Comparison of ENCODE assay signal across 8 cellular contexts in the genomic region with DNA sequence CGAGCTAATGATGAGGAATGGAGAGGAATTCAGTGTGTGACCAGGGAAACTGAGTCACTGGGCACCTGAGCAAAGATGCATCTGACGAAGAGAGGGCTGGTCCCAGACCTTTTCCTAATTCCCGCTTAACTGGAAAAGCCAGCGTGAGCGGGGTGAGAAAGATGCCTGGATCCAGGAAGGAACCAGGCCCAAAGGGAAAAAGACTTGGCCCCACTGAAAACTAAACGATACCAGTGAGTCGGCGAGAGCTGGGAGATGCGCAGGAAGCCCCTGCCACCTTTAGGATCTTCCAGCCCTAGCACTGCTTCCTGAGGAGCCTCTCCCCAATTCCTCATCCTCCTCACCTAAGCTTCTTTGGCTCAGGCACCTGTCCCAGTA. TPM values are rescaled to one million over a fixed set of nuclear protein-coding genes. Genes with fewer than 3 reads are reported as not detected.
A peak's percentile ranks its signal among the peaks of the same experiment; 100 is the strongest.
DNase-seq lines count a peak whose midpoint lies in the region; ATAC-seq lines count a peak whose summit lies in the region.

No MANE protein-coding gene starts in this region.

- no peak overlapping the region for H3K9ac ChIP-seq in HUES48 (ENCODE audit: low read depth, low read length)

- no peaks in the 10 kb centered on the region for H3K9me3 ChIP-seq in HUES48 (ENCODE audit: control insufficient read depth, insufficient read depth, low read length)
- H3K9me3 ChIP-seq in iPS-18c (ENCODE audit: control insufficient read depth, insufficient read depth, low read length) = no peaks in the 10 kb centered on the region

- peaks cover 11% of the 10 kb centered on the region; the same call in 1 of the 2 replicates for H3K4me1 ChIP-seq in HUES48 (ENCODE audit: control insufficient read depth, insufficient read depth, low read length)

- peak overlapping the region; percentile 42 for H3K27ac Mint-ChIP-seq in activated naive CD8-positive, alpha-beta T cell treated with anti-CD3 and anti-CD28 coated beads for 36 hours
- peak overlapping the region; percentile 96 for H3K27ac Mint-ChIP-seq in stimulated activated effector memory CD8-positive, alpha-beta T cell treated with anti-CD3 and anti-CD28 coated beads, Interleukin-12 subunit alpha, Interleukin-12 subunit beta, amount 100 ng/mL, for 72 hours

- peaks cover 23% of the 10 kb centered on the region for H3K4me1 Mint-ChIP-seq in activated naive CD8-positive, alpha-beta T cell treated with anti-CD3 and anti-CD28 coated beads for 36 hours
- H3K4me1 Mint-ChIP-seq in stimulated activated effector memory CD8-positive, alpha-beta T cell treated with anti-CD3 and anti-CD28 coated beads, Interleukin-12 subunit alpha, Interleukin-12 subunit beta, amount 100 ng/mL, for 72 hours = peaks cover 43% of the 10 kb centered on the region

- no peaks in the 10 kb centered on the region for H3K27me3 ChIP-seq in HUES48 (ENCODE audit: control insufficient read depth, insufficient read depth, low read length)

- H3K4me3 Mint-ChIP-seq in activated naive CD8-positive, alpha-beta T cell treated with anti-CD3 and anti-CD28 coated beads for 36 hours = peak overlapping the region; percentile 95
- peak overlapping the region; percentile 94 for H3K4me3 Mint-ChIP-seq in stimulated activated effector memory CD8-positive, alpha-beta T cell treated with anti-CD3 and anti-CD28 coated beads, Interleukin-12 subunit alpha, Interleukin-12 subunit beta, amount 100 ng/mL, for 72 hours

- ATAC-seq in stimulated activated effector memory CD8-positive, alpha-beta T cell treated with anti-CD3 and anti-CD28 coated beads, Interleukin-12 subunit alpha, Interleukin-12 subunit beta, amount 100 ng/mL, for 72 hours = no peak

- H3K27ac ChIP-seq in HUES48 (ENCODE audit: low read depth, low read length) = no peak overlapping the region

- H3K9me3 Mint-ChIP-seq in activated naive CD8-positive, alpha-beta T cell treated with anti-CD3 and anti-CD28 coated beads for 36 hours = no peaks in the 10 kb centered on the region
- H3K9me3 Mint-ChIP-seq in stimulated activated effector memory CD8-positive, alpha-beta T cell treated with anti-CD3 and anti-CD28 coated beads, Interleukin-12 subunit alpha, Interleukin-12 subunit beta, amount 100 ng/mL, for 72 hours = no peaks in the 10 kb centered on the region

- peak overlapping the region; percentile 50 for H3K4me3 ChIP-seq in HUES48 (ENCODE audit: low read depth, low read length)
- peak overlapping the region; percentile 39; the same call in 1 of the 2 replicates for H3K4me3 ChIP-seq in iPS-18c (ENCODE audit: insufficient read depth, low read depth, low read length)

- peaks cover 47% of the 10 kb centered on the region for H3K36me3 ChIP-seq in HUES48 (ENCODE audit: control insufficient read depth, insufficient read depth, low read length)

- no peak for DNase-seq in activated naive CD8-positive, alpha-beta T cell treated with anti-CD3 and anti-CD28 coated beads for 36 hours
- no peak for DNase-seq in stimulated activated effector memory CD8-positive, alpha-beta T cell treated with anti-CD3 and anti-CD28 coated beads, Interleukin-12 subunit alpha, Interleukin-12 subunit beta, amount 100 ng/mL, for 72 hours (ENCODE audit: low spot score in 2 of 2)
- DNase-seq in NCI-H69 (lab: John Stamatoyannopoulos, UW) (no peak), HUDEP-2 (lab: John Stamatoyannopoulos, UW; ENCODE audit: unreplicated experiment in 76 of 76) (no peak), NCI-H146 treated with DMSO at 0.1 percent for 48 hours (lab: John Stamatoyannopoulos, UW; ENCODE audit: unreplicated experiment) (no peak)
- no peak for DNase-seq in stimulated activated CD8-positive, alpha-beta memory T cell treated with anti-CD3 and anti-CD28 coated beads, Interleukin-4, amount 100 ng/mL, for 48 hours

- peaks cover 5% of the 10 kb centered on the region for H3K36me3 Mint-ChIP-seq in activated naive CD8-positive, alpha-beta T cell treated with anti-CD3 and anti-CD28 coated beads for 36 hours
- peaks cover 24% of the 10 kb centered on the region for H3K36me3 Mint-ChIP-seq in stimulated activated effector memory CD8-positive, alpha-beta T cell treated with anti-CD3 and anti-CD28 coated beads, Interleukin-12 subunit alpha, Interleukin-12 subunit beta, amount 100 ng/mL, for 72 hours

- H3K27me3 Mint-ChIP-seq in activated naive CD8-positive, alpha-beta T cell treated with anti-CD3 and anti-CD28 coated beads for 36 hours = no peaks in the 10 kb centered on the region

RNA-seq across cellular contexts. Expression of gene FCHSD1, which starts 0.5 kb away (rescaled TPM):
- 10 to 100 TPM; 22.4 to 24.8 TPM for total RNA-seq in activated naive CD8-positive, alpha-beta T cell treated with anti-CD3 and anti-CD28 coated beads for 36 hours

RNA-seq across cellular contexts. Expression of gene RELL2, which starts 14.9 kb away (rescaled TPM):
- 10 to 100 TPM; 26.8 to 27.3 TPM for total RNA-seq in activated naive CD8-positive, alpha-beta T cell treated with anti-CD3 and anti-CD28 coated beads for 36 hours

RNA-seq across cellular contexts. Expression of gene HDAC3, which starts 15.1 kb away (rescaled TPM):
- total RNA-seq in activated naive CD8-positive, alpha-beta T cell treated with anti-CD3 and anti-CD28 coated beads for 36 hours = 10 to 100 TPM; 83.4 to 84.6 TPM

RNA-seq across cellular contexts. Expression of gene ARAP3, which starts 30.3 kb away (rescaled TPM):
- total RNA-seq in activated naive CD8-positive, alpha-beta T cell treated with anti-CD3 and anti-CD28 coated beads for 36 hours = 1 to 10 TPM; 4.1 to 5.7 TPM

RNA-seq across cellular contexts. Expression of gene DIAPH1, which starts 32.9 kb away (rescaled TPM):
- 100 to 1,000 TPM; 214 to 220 TPM for total RNA-seq in activated naive CD8-positive, alpha-beta T cell treated with anti-CD3 and anti-CD28 coated beads for 36 hours
